In the genomic region with DNA sequence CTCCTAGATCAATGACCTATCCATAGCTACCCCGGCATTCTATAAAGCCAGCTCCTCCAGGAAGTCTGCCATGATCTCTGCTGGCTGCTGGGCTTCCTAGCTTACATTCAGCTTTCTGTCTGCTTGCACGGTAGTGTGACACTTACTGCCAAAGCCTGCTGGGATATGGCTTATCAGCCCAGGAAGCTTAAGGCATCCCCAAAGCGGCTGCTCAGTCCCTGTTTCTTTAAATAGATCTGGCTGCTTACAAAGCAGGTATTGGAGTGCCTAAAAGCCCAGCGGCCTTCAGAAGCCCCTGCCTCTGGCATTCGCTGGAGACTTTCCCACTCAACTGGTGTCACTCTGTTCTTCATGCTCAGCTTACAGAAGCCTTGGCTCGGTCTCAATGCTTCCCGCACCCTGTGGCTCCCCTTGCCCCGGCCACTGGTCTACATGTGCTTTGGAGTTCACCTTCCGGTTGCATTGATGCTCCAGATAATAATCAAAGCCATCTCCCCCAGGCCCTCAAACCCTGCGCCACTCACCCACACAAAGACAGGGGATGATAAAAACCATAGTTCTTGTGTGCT, we compare ENCODE assay signal across 1 cellular context.
TF ChIP-seq lines count a peak whose summit lies in the region.

No MANE protein-coding gene starts in this region.

TF ChIP-seq in H1, 55 proteins besides CTCF, POLR2A, EP300 and RAD21:
- TF ChIP-seq NRF1 (IDR thresholded peaks at IDR 0.05; ENCODE audit: low read depth, low read length) (no peak), SP2 (IDR thresholded peaks at IDR 0.05; ENCODE audit: low read length) (no peak), SRF (IDR thresholded peaks at IDR 0.05; ENCODE audit: low read depth, low read length) (no peak), CTBP2 (IDR thresholded peaks at IDR 0.05; ENCODE audit: borderline replicate concordance, insufficient read depth, insufficient read length, low read length) (no peak)
